Comparison of ENCODE assay signal across 8 cellular contexts in genomic region chr11:76208829-76209670, GRCh38. TPM values are rescaled to one million over a fixed set of nuclear protein-coding genes. Genes with fewer than 3 reads are reported as not detected.
DNase-seq lines count a peak whose midpoint lies in the region; ATAC-seq and TF ChIP-seq lines count a peak whose summit lies in the region.

No MANE protein-coding gene starts in this region.

- H3K4me1 ChIP-seq in HUES6 (ENCODE audit: control insufficient read depth, insufficient read depth, low read length) (peaks cover 26% of the 10 kb centered on the region), osteoblast (ENCODE audit: insufficient read depth, low read length) (peaks cover 22% of the 10 kb centered on the region), testis (peaks cover 28% of the 10 kb centered on the region)

- H3K27ac ChIP-seq in HUES6 (ENCODE audit: low read depth, low read length) = no peak overlapping the region
- no peak overlapping the region for H3K27ac ChIP-seq in osteoblast (ENCODE audit: low read depth, low read length)
- peak overlapping the region in 1 of 2 donors; percentile 1 for H3K27ac ChIP-seq in testis

- H3K27me3 ChIP-seq in HUES6 (ENCODE audit: control insufficient read depth, insufficient read depth, low read length) (peaks cover 97% of the 10 kb centered on the region), osteoblast (ENCODE audit: insufficient read depth, low read length) (peaks cover 71% of the 10 kb centered on the region), testis (no peaks in the 10 kb centered on the region)

- WGBS in testis, 2 donors = 0% methylated on average over 8 to 63 of the region's 94 CpGs

- H3K4me2 ChIP-seq in osteoblast (ENCODE audit: insufficient read depth, low read length) = peak overlapping the region; percentile 87

- DNase-seq in DMS79 treated with DMSO at 0.1 percent for 48 hours (lab: John Stamatoyannopoulos, UW) (peak; percentile 69), SHP77 (lab: John Stamatoyannopoulos, UW) (peak; percentile 75 to 82), activated gamma-delta T cell treated with Interleukin-2 at 50 U/mL for 16 hours (peak; percentile 74), globus pallidus (ENCODE audit: low spot score) (peak; percentile 53), osteoblast (ENCODE audit: insufficient read length, low spot score, missing footprints) (peak; percentile 96), testis (peak; percentile 75)

- no peak for TF ChIP-seq POLR2A in testis (IDR thresholded peaks at IDR 0.05)

- H3K9me3 ChIP-seq in HUES6 (ENCODE audit: control insufficient read depth, insufficient read depth, low read depth, low read length) = no peaks in the 10 kb centered on the region
- H3K9me3 ChIP-seq in osteoblast (ENCODE audit: low read depth, low read length) = no peaks in the 10 kb centered on the region
- no peaks in the 10 kb centered on the region for H3K9me3 ChIP-seq in testis

- H3K36me3 ChIP-seq in HUES6 (ENCODE audit: control insufficient read depth, insufficient read depth, low read length) (no peaks in the 10 kb centered on the region), osteoblast (ENCODE audit: insufficient read depth, low read length) (no peaks in the 10 kb centered on the region), testis (ENCODE audit: low read depth, missing control alignments) (no peaks in the 10 kb centered on the region)

- H3K4me3 ChIP-seq in HUES6 (ENCODE audit: low read depth, low read length) = peak overlapping the region; percentile 72
- H3K4me3 ChIP-seq in osteoblast (ENCODE audit: insufficient read depth, low read length) = peak overlapping the region; percentile 66
- peak overlapping the region; percentile 37 to 62 for H3K4me3 ChIP-seq in testis

- no peak for ATAC-seq in GM19397 (IDR thresholded peaks at IDR 0.05; ENCODE audit: unreplicated experiment)

- H3K79me2 ChIP-seq in osteoblast (ENCODE audit: insufficient read depth, low read length) = no peaks in the 10 kb centered on the region

- intact Hi-C loops in testis (cut with DNase I; ENCODE audit: low total_unique reads) = no loop called here

- H3K9ac ChIP-seq in HUES6 (ENCODE audit: low read length) = no peak overlapping the region

- peak; percentile 55 for TF ChIP-seq CTCF in osteoblast (IDR thresholded peaks at IDR 0.05; ENCODE audit: extremely low read depth, low read depth, low read length)
- TF ChIP-seq CTCF in testis (IDR thresholded peaks at IDR 0.05) = peak; percentile 77 to 89 (median 80)

- peak overlapping the region; percentile 68 for H2AFZ ChIP-seq in osteoblast (ENCODE audit: low read length)

- peaks cover 2% of the 10 kb centered on the region for H4K20me1 ChIP-seq in osteoblast (ENCODE audit: insufficient read depth, low read length)

RNA-seq across cellular contexts. Expression of gene WNT11, which starts 2.7 kb away (rescaled TPM):
- total RNA-seq in osteoblast (under 0.01 and 0.36 TPM in 2 replicates), testis (1 to 10 TPM; 2.8 to 4.3 TPM)
- 2.7 TPM for polyA plus RNA-seq in testis (ENCODE audit: insufficient read depth, low read depth, low replicate concordance)
